8 cellular contexts compared by ENCODE assay signal in the genomic region with DNA sequence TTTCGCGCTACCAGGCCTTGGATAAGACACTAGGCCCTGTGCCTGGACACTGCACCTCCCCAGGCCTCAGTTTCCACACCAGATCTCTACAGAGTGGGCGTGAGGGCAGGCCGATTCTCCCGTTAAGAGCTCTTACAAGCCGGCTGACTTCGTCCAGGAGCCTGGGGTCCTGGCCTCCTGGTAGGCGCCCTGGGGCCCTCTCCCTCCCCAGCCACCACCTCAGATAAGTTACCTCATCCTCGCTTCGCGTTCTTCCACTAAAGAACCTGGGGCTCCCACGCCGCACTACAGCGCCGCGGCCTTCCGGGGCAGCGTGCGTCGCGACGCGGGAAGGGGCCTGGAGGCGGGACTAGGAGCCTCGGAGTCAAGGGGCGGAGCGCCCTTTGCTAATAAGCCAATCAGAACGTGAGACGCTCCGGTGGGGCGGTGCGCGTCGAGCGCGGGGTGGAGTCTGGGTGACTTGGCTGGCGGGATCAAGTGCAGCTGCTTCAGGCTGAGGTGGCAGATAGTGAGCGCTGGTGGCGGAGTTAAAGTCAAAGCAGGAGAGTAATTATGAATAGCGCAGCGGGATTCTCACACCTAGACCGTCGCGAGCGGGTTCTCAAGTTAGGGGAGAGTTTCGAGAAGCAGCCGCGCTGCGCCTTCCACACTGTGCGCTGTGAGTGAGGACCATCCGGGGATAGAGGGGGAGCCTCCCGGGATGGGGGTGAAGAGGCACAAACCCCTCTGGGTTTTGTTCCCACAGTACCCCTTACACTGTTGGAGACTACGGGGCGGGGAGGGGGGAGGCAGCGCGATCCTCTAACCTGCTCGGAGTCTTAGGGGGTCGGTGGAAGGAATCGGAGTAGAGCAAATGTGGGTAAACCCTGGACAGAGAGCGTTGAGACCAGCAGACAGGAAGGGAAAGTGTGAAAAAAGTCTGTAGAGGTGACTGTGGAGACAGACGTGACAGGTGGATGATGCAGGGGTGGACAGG. TPM values are rescaled to one million over a fixed set of nuclear protein-coding genes. Genes with fewer than 3 reads are reported as not detected.
DNase-seq lines count a peak whose midpoint lies in the region; ATAC-seq, FAIRE-seq and TF ChIP-seq lines count a peak whose summit lies in the region.

A gene (plus strand): TSS at position 476 of the 976 bp plus-strand sequence. CDS start 77 bp downstream, at position 553.
A gene with protein sequence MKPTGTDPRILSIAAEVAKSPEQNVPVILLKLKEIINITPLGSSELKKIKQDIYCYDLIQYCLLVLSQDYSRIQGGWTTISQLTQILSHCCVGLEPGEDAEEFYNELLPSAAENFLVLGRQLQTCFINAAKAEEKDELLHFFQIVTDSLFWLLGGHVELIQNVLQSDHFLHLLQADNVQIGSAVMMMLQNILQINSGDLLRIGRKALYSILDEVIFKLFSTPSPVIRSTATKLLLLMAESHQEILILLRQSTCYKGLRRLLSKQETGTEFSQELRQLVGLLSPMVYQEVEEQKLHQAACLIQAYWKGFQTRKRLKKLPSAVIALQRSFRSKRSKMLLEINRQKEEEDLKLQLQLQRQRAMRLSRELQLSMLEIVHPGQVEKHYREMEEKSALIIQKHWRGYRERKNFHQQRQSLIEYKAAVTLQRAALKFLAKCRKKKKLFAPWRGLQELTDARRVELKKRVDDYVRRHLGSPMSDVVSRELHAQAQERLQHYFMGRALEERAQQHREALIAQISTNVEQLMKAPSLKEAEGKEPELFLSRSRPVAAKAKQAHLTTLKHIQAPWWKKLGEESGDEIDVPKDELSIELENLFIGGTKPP (minus strand): TSS at position 327 of the 976 bp plus-strand sequence. CDS start 6,100 bp downstream, outside the sequence.

- TF ChIP-seq CTCF in OCI-LY1 (IDR thresholded peaks at IDR 0.05; ENCODE audit: low read length) (no peak), endothelial cell of umbilical vein (IDR thresholded peaks at IDR 0.05; ENCODE audit: extremely low read depth in 1 of 2, insufficient read depth in 1 of 2, low read depth in 1 of 2, low read length in 2 of 2) (no peak)

- TF ChIP-seq POLR2A in endothelial cell of umbilical vein (IDR thresholded peaks at IDR 0.05; ENCODE audit: low read depth, low read length), result no peak

- H3F3A ChIP-seq in OCI-LY1 (ENCODE audit: insufficient read depth, low read length), result no peaks in the 10 kb centered on the region

- peak; percentile 94 for FAIRE-seq in endothelial cell of umbilical vein (lab: Jason Lieb, UNC)

- DNase-seq in D341Med (ENCODE audit: low spot score), result peak; percentile 99
- DNase-seq in activated CD8-positive, alpha-beta memory T cell treated with anti-CD3 and anti-CD28 coated beads, Interleukin-2, amount 50 U/mL, for 4 hours, result peak; percentile 94
- DNase-seq in endothelial cell of umbilical vein (ENCODE audit: low read depth, low spot score), result peak; percentile 98
- peak; percentile 99 for DNase-seq in midbrain (lab: John Stamatoyannopoulos, UW)
- peak; percentile 87 to 88 for DNase-seq in stimulated activated CD8-positive, alpha-beta memory T cell treated with anti-CD3 and anti-CD28 coated beads, Interleukin-2, amount 100 ng/mL, for 1 hour (ENCODE audit: low read depth in 2 of 2)

- TSS peak; percentile 25 for BruUV-seq in endothelial cell of umbilical vein (replicated peaks; lab: Mats Ljungman, UMichigan)

- POLR2A ChIA-PET in endothelial cell of umbilical vein (lab: Charles Lee), result no interaction called here

- peak; percentile 97 for ATAC-seq in GM21447 (IDR thresholded peaks at IDR 0.05; ENCODE audit: unreplicated experiment)

- peak within 1 kb of the TSS; percentile 33; the same call in 1 of the 2 replicates for H3K27ac ChIP-seq in HUES64 (ENCODE audit: low read depth, low read length)
- peak within 1 kb of the TSS; percentile 79 for H3K27ac ChIP-seq in OCI-LY1 (ENCODE audit: low read depth, low read length, poor library complexity, severe bottlenecking)
- H3K27ac ChIP-seq in endothelial cell of umbilical vein (ENCODE audit: insufficient read depth, low read depth, low read length), result peak within 1 kb of the TSS; percentile 67

- H3K4me1 ChIP-seq in HUES64 (ENCODE audit: insufficient read depth, low read length) (peaks cover 9% of the 10 kb centered on the region; the same call in 1 of the 2 replicates), OCI-LY1 (ENCODE audit: insufficient read depth, low read length, severe bottlenecking) (peaks cover 35% of the 10 kb centered on the region), endothelial cell of umbilical vein (ENCODE audit: control insufficient read depth, extremely low read depth, insufficient read depth, low read length) (peaks cover 8% of the 10 kb centered on the region)

- H3K4me3 ChIP-seq in HUES64 (ENCODE audit: low read length) (peak within 1 kb of the TSS; percentile 73), OCI-LY1 (ENCODE audit: low read depth, low read length, poor library complexity, severe bottlenecking) (peak within 1 kb of the TSS; percentile 82), endothelial cell of umbilical vein (replicated peaks in 1 of 3; ENCODE audit: insufficient read depth in 1 of 3, low read depth in 1 of 3, low read length in 3 of 3) (peak within 1 kb of the TSS; percentile 70 to 93 (median 72))

- CTCF ChIA-PET in endothelial cell of umbilical vein (lab: Charles Lee), result interaction anchor here (0.7 kb wide), 2 partner anchors 9 to 288 kb away, joined by 3 to 4 read pairs; no protein-coding TSS in a partner anchor

- H3K36me3 ChIP-seq in HUES64 (ENCODE audit: insufficient read depth, low read length) (peaks cover 29% of the 10 kb centered on the region), OCI-LY1 (ENCODE audit: insufficient read depth, low read length) (peaks cover 50% of the 10 kb centered on the region), endothelial cell of umbilical vein (ENCODE audit: control insufficient read depth in 2 of 2, extremely low read depth in 1 of 2, insufficient read depth in 2 of 2, low read length in 2 of 2) (peaks cover 0 to 2% of the 10 kb centered on the region in 2 experiments)

- H3K4me2 ChIP-seq in OCI-LY1 (ENCODE audit: low read length) (peak within 1 kb of the TSS; percentile 95), endothelial cell of umbilical vein (ENCODE audit: insufficient read depth, low read length) (peak within 1 kb of the TSS; percentile 88)

- no peaks in the 10 kb centered on the region for H3K9me1 ChIP-seq in endothelial cell of umbilical vein (replicated peaks; ENCODE audit: control insufficient read depth, extremely low read depth, insufficient read depth, low read length)

- WGBS in HUES64, result under 1% methylated on average over 61 of the region's 61 CpGs

- dilution Hi-C loops in endothelial cell of umbilical vein (cut with MboI; ENCODE audit: extremely low pct_ligation_motif_present, low sequenced_read_pairs), result no loop called here

- intact Hi-C loops in endothelial cell of umbilical vein (cut with micrococcal nuclease), result loop anchor here (1.0 to 5.0 kb wide), 4 partner anchors 86 to 290 kb away; a partner anchor contains a TSS

- H3K27me3 ChIP-seq in HUES64 (ENCODE audit: insufficient read depth, low read length), result peaks cover 13% of the 10 kb centered on the region; the same call in 1 of the 2 replicates
- no peaks in the 10 kb centered on the region for H3K27me3 ChIP-seq in OCI-LY1 (ENCODE audit: insufficient read depth, low read length)
- H3K27me3 ChIP-seq in endothelial cell of umbilical vein (ENCODE audit: control insufficient read depth in 2 of 2, insufficient read depth in 2 of 2, low read length in 2 of 2), result peaks cover 0 to 3% of the 10 kb centered on the region in 2 experiments

- H2AFZ ChIP-seq in OCI-LY1 (ENCODE audit: low read length), result peak within 1 kb of the TSS; percentile 23; the same call in 1 of the 2 replicates
- H2AFZ ChIP-seq in endothelial cell of umbilical vein (ENCODE audit: low read depth, low read length), result peak within 1 kb of the TSS; percentile 94

- H3K79me2 ChIP-seq in OCI-LY1 (ENCODE audit: insufficient read depth, low read length), result peaks cover 56% of the 10 kb centered on the region
- H3K79me2 ChIP-seq in endothelial cell of umbilical vein (ENCODE audit: control insufficient read depth, insufficient read depth, low read length), result peaks cover 12% of the 10 kb centered on the region

- H4K20me1 ChIP-seq in OCI-LY1 (ENCODE audit: insufficient read depth, low read length) (no peaks in the 10 kb centered on the region), endothelial cell of umbilical vein (replicated peaks; ENCODE audit: control insufficient read depth, extremely low read depth, insufficient read depth, low read length) (no peaks in the 10 kb centered on the region)

- no peaks in the 10 kb centered on the region for H3K9me2 ChIP-seq in OCI-LY1 (ENCODE audit: low read depth, low read length)

- H3K9ac ChIP-seq in HUES64 (ENCODE audit: low read depth, low read length) (peak within 1 kb of the TSS; percentile 83), OCI-LY1 (ENCODE audit: low read length) (peak within 1 kb of the TSS; percentile 89), endothelial cell of umbilical vein (replicated peaks; ENCODE audit: extremely low read depth, insufficient read depth, low read length) (peak within 1 kb of the TSS; percentile 85)

- no peaks in the 10 kb centered on the region for H3K9me3 ChIP-seq in HUES64 (ENCODE audit: insufficient read depth, low read depth, low read length)
- H3K9me3 ChIP-seq in OCI-LY1 (ENCODE audit: low read length), result no peaks in the 10 kb centered on the region
- H3K9me3 ChIP-seq in endothelial cell of umbilical vein (replicated peaks; ENCODE audit: control insufficient read depth, insufficient read depth, low read length), result no peaks in the 10 kb centered on the region

RNA-seq across cellular contexts. Expression of the first gene that starts in this region (rescaled TPM):
- 5.4 TPM for polyA plus RNA-seq in HUES64 (2013, experiment 1 of 2)
- 7.8 TPM for polyA plus RNA-seq in HUES64 (2013, experiment 2 of 2)
- 1.5 and 1.6 TPM in 2 replicates for total RNA-seq in endothelial cell of umbilical vein
- 0.56 and 0.63 TPM in 2 replicates for polyA plus RNA-seq in endothelial cell of umbilical vein
- 1.6 and 1.9 TPM in 2 replicates for polyA plus RNA-seq in endothelial cell of umbilical vein (2011; cell fraction: cytosol; rRNA removed)
- polyA plus RNA-seq in endothelial cell of umbilical vein (2011; cell fraction: nucleus; rRNA removed), result 1.0 and 1.4 TPM in 2 replicates
- polyA plus RNA-seq in endothelial cell of umbilical vein (2012), result 0.78 and 1.7 TPM in 2 replicates
- 1.2 and 1.4 TPM in 2 replicates for polyA minus RNA-seq in endothelial cell of umbilical vein
- 1.5 TPM for polyA minus RNA-seq in endothelial cell of umbilical vein (2011; cell fraction: cytosol; rRNA and poly(A)+ RNA removed)
- polyA minus RNA-seq in endothelial cell of umbilical vein (2011; cell fraction: nucleus; rRNA and poly(A)+ RNA removed), result 1.6 and 2.3 TPM in 2 replicates

RNA-seq across cellular contexts. Expression of the second gene that starts in this region (rescaled TPM):
- polyA plus RNA-seq in HUES64 (2013, experiment 1 of 2), result 35.4 TPM
- polyA plus RNA-seq in HUES64 (2013, experiment 2 of 2), result 44.8 TPM
- 21.6 and 22.0 TPM in 2 replicates for total RNA-seq in endothelial cell of umbilical vein
- polyA plus RNA-seq in endothelial cell of umbilical vein, result 9.9 and 10.1 TPM in 2 replicates
- polyA plus RNA-seq in endothelial cell of umbilical vein (2011; cell fraction: cytosol; rRNA removed), result 7.3 and 8.5 TPM in 2 replicates
- polyA plus RNA-seq in endothelial cell of umbilical vein (2011; cell fraction: nucleus; rRNA removed), result 41.8 and 48.5 TPM in 2 replicates
- 9.4 and 12.0 TPM in 2 replicates for polyA plus RNA-seq in endothelial cell of umbilical vein (2012)
- 20.8 and 21.5 TPM in 2 replicates for polyA minus RNA-seq in endothelial cell of umbilical vein
- polyA minus RNA-seq in endothelial cell of umbilical vein (2011; cell fraction: cytosol; rRNA and poly(A)+ RNA removed), result 2.5 TPM
- 29.3 and 41.2 TPM in 2 replicates for polyA minus RNA-seq in endothelial cell of umbilical vein (2011; cell fraction: nucleus; rRNA and poly(A)+ RNA removed)

Comparison
In these comparisons a context has a peak if more than half of its experiments do, and no peak if none do; other contexts are left out.
1. Peak in every context shown above with its lines: DNase-seq, ATAC-seq, H3K4me3 ChIP-seq and H3K27ac ChIP-seq.